In the genomic region with DNA sequence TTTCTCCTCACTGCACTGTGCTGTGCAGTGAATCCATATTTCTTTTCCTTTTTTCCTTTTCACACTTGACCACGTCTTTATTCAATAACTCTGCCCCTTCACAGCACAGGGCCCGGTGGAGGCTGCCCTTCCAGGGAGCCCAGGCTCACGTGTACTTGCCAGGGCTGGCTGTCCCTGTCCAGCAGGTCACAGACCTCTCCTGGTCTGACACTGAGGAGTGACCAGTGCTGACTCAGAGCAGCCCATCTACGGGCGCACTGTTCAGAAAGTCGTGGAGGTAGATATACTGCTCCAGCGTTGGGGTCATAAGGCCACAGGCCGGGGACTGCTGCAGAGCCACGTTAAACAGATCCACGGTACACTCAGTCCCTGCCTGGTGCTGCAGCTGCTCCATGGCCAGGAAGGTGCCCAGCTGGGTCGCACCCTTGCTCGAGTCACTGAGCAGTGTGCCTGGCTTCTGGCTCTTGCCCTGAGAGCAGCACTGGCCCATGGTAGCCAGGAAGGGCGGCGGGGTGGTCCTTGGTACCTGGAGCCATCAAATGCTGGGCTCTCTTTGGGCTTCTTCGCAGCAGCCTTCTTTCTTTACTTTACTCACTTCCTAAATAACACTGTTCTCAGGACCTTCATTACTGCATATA, we compare ENCODE assay signal across 27 cellular contexts.
"Had no signal": no experiment of that assay in that cellular context is flagged by ENCODE, and none has a peak within 500 bp of the region (broad histone marks: within the 10 kb centered on the region; RNA-seq: fewer than 3 reads in every experiment).

No MANE protein-coding gene starts in this region.

- DNase-seq: activated CD4-positive, alpha-beta memory T cell treated with anti-CD3 and anti-CD28 coated beads, Interleukin-2, amount 10 ng/mL, durations not matched to agents 7 days and 5 days; activated CD4-positive, alpha-beta T cell treated with anti-CD3 and anti-CD28 coated beads for 1 hour; activated CD4-positive, alpha-beta T cell treated with anti-CD3 and anti-CD28 coated beads, Interleukin-2, amount 10 ng/mL, durations not matched to agents 7 days and 5 days; activated CD8-positive, alpha-beta memory T cell treated with anti-CD3 and anti-CD28 coated beads, Interleukin-2, amount 50 U/mL, for 48 hours; activated T-cell treated with anti-CD3 and anti-CD28 coated beads, Interleukin-2, amount 50 U/mL, for 4 hours; central memory CD4-positive, alpha-beta T cell; esophagus squamous epithelium; heart right ventricle; kidney glomerular epithelial cell; lower lobe of right lung; mesenchymal stem cell; naive thymus-derived CD8-positive, alpha-beta T cell; stimulated activated CD4-positive, alpha-beta T cell treated with anti-CD3 and anti-CD28 coated beads, Interleukin-12 subunit alpha, Interleukin-12 subunit beta, amount 100 ng/mL, for 4 hours; stimulated activated CD4-positive, alpha-beta T cell treated with anti-CD3 and anti-CD28 coated beads, Interleukin-4, amount 100 ng/mL, for 1 hour; T-helper 2 cell; uterus had no signal

- H3K27me3 Mint-ChIP-seq: activated CD4-positive, alpha-beta memory T cell treated with anti-CD3 and anti-CD28 coated beads, Interleukin-2, amount 10 ng/mL, durations not matched to agents 7 days and 5 days; activated CD4-positive, alpha-beta T cell treated with anti-CD3 and anti-CD28 coated beads, Interleukin-2, amount 10 ng/mL, durations not matched to agents 7 days and 5 days; activated naive CD4-positive, alpha-beta T cell treated with anti-CD3 and anti-CD28 coated beads, Interleukin-2, amount 50 U/mL, for 24 hours had no signal

- H3K4me1 Mint-ChIP-seq: activated CD4-positive, alpha-beta memory T cell treated with anti-CD3 and anti-CD28 coated beads, Interleukin-2, amount 10 ng/mL, durations not matched to agents 7 days and 5 days; activated CD4-positive, alpha-beta T cell treated with anti-CD3 and anti-CD28 coated beads, Interleukin-2, amount 10 ng/mL, durations not matched to agents 7 days and 5 days; activated naive CD4-positive, alpha-beta T cell treated with anti-CD3 and anti-CD28 coated beads, Interleukin-2, amount 50 U/mL, for 24 hours; activated T-helper 17 cell treated with anti-CD3 and anti-CD28 coated beads, Interleukin-2, amount 50 U/mL, for 72 hours; naive thymus-derived CD8-positive, alpha-beta T cell; stimulated activated memory B cell treated with anti-CD40 and anti-IgM and Interleukin-4, amounts not matched to agents 10 μg/mL and 1 μg/mL and 100 μg/mL, for 72 hours had no signal

- H3K27ac Mint-ChIP-seq: activated CD4-positive, alpha-beta memory T cell treated with anti-CD3 and anti-CD28 coated beads, Interleukin-2, amount 10 ng/mL, durations not matched to agents 7 days and 5 days; activated CD4-positive, alpha-beta T cell treated with anti-CD3 and anti-CD28 coated beads, Interleukin-2, amount 10 ng/mL, durations not matched to agents 7 days and 5 days; activated naive CD4-positive, alpha-beta T cell treated with anti-CD3 and anti-CD28 coated beads, Interleukin-2, amount 50 U/mL, for 24 hours; activated T-helper 17 cell treated with anti-CD3 and anti-CD28 coated beads, Interleukin-2, amount 50 U/mL, for 72 hours; dendritic cell treated with granulocyte-macrophage colony-stimulating factor and Interleukin-4, amounts not matched to agents 40 ng/mL and 50 ng/mL, for 4 days; naive thymus-derived CD8-positive, alpha-beta T cell; stimulated activated memory B cell treated with anti-CD40 and anti-IgM and Interleukin-4, amounts not matched to agents 10 μg/mL and 1 μg/mL and 100 μg/mL, for 72 hours; WTC11 had no signal

- H3K27me3 ChIP-seq: heart right ventricle, left lung, tibial nerve, uterus had no signal

- H3K36me3 Mint-ChIP-seq: activated naive CD4-positive, alpha-beta T cell treated with anti-CD3 and anti-CD28 coated beads, Interleukin-2, amount 50 U/mL, for 24 hours; naive thymus-derived CD8-positive, alpha-beta T cell; stimulated activated memory B cell treated with anti-CD40 and anti-IgM and Interleukin-4, amounts not matched to agents 10 μg/mL and 1 μg/mL and 100 μg/mL, for 72 hours; WTC11 had no signal

- ATAC-seq: activated T-cell treated with anti-CD3 and anti-CD28 coated beads, Interleukin-2, amount 50 U/mL, for 4 hours; activated T-helper 17 cell treated with anti-CD3 and anti-CD28 coated beads, Interleukin-2, amount 50 U/mL, for 72 hours; heart right ventricle; left lung; lower lobe of right lung; naive thymus-derived CD8-positive, alpha-beta T cell; sciatic nerve; stimulated activated memory B cell treated with anti-CD40 and anti-IgM and Interleukin-4, amounts not matched to agents 10 μg/mL and 1 μg/mL and 100 μg/mL, for 72 hours; WTC11 had no signal

- H3K27ac ChIP-seq: breast epithelium, epithelial cell of prostate, esophagus squamous epithelium, heart right ventricle, left lung, lower lobe of right lung, skin epidermis, uterus had no signal

- H3K9me3 Mint-ChIP-seq: activated T-cell treated with anti-CD3 and anti-CD28 coated beads, Interleukin-2, amount 50 U/mL, for 4 hours; dendritic cell treated with granulocyte-macrophage colony-stimulating factor and Interleukin-4, amounts not matched to agents 40 ng/mL and 50 ng/mL, for 4 days; stimulated activated memory B cell treated with anti-CD40 and anti-IgM and Interleukin-4, amounts not matched to agents 10 μg/mL and 1 μg/mL and 100 μg/mL, for 72 hours had no signal

- H3K9me3 ChIP-seq: breast epithelium, lower lobe of right lung, tibial nerve, uterus had no signal

- H3K4me1 ChIP-seq: breast epithelium, esophagus squamous epithelium, heart right ventricle, left lung, lower lobe of right lung, tibial nerve, uterus had no signal

- H3K4me3 Mint-ChIP-seq: activated CD4-positive, alpha-beta memory T cell treated with anti-CD3 and anti-CD28 coated beads, Interleukin-2, amount 10 ng/mL, durations not matched to agents 7 days and 5 days; activated CD4-positive, alpha-beta T cell treated with anti-CD3 and anti-CD28 coated beads, Interleukin-2, amount 10 ng/mL, durations not matched to agents 7 days and 5 days; activated naive CD4-positive, alpha-beta T cell treated with anti-CD3 and anti-CD28 coated beads, Interleukin-2, amount 50 U/mL, for 24 hours; activated T-cell treated with anti-CD3 and anti-CD28 coated beads, Interleukin-2, amount 50 U/mL, for 4 hours; activated T-helper 17 cell treated with anti-CD3 and anti-CD28 coated beads, Interleukin-2, amount 50 U/mL, for 72 hours; dendritic cell treated with granulocyte-macrophage colony-stimulating factor and Interleukin-4, amounts not matched to agents 40 ng/mL and 50 ng/mL, for 4 days; naive thymus-derived CD8-positive, alpha-beta T cell; stimulated activated memory B cell treated with anti-CD40 and anti-IgM and Interleukin-4, amounts not matched to agents 10 μg/mL and 1 μg/mL and 100 μg/mL, for 72 hours; WTC11 had no signal
